Comparison of ENCODE assay signal across 14 cellular contexts in the genomic region with DNA sequence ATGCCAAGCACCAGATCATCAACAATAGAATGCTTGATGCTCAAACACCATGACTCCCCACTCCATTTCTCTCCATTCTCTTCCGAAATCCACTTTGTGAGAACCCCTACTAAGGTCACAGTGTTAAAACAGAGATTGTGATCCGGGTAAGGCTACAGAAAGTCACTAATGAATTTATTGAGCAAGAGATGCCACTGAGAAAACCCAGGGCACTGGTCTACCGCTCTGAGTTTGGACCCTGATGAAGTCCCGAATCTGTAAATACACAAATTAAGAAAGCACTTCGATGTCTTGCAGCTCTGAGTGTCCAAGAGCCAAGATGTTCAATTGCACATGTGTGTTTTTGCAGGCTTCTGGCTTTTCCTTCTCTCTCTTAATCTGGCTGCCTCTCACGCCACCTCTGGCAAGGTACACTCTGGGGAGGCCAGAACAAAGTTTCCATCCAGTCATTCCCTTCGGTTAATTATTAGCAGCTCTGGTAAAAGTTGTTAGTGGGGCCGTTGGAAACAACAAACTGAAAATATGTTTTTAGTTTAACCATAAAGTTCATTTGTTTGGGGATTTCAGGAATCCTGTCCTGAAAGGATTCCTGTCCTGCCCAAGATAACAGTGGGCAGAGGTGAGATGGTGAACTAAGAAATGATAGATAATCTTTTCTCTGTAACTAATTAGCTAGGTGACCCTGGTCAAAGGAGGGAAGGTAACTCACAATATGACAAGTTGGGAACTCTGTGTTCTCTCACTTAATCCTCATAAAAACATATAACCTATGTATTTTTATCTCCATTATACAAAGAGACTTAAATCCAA.
DNase-seq lines count a peak whose midpoint lies in the region; ATAC-seq and TF ChIP-seq lines count a peak whose summit lies in the region.
"Had no signal": no experiment of that assay in that cellular context is flagged by ENCODE, and none has a peak within 500 bp of the region (broad histone marks: within the 10 kb centered on the region; RNA-seq: fewer than 3 reads in every experiment).

No MANE protein-coding gene starts in this region.

- POLR2A ChIA-PET in RWPE1 (lab: Yijun Ruan, JAX; ENCODE audit: low non-redundant PET) = no interaction called here

- H3K4me2 ChIP-seq in osteoblast (ENCODE audit: insufficient read depth, low read length) = no peak overlapping the region

- H3K9me3 ChIP-seq in breast epithelium (no peaks in the 10 kb centered on the region), osteoblast (ENCODE audit: low read depth, low read length) (no peaks in the 10 kb centered on the region)

- no peaks in the 10 kb centered on the region for H4K20me1 ChIP-seq in osteoblast (ENCODE audit: insufficient read depth, low read length)

- no peak for DNase-seq in breast epithelium (ENCODE audit: low spot score in 2 of 2)
- DNase-seq in osteoblast (ENCODE audit: insufficient read length, low spot score, missing footprints) = no peak
- DNase-seq in NCI-H1436 treated with DMSO at 0.1 percent for 48 hours (lab: John Stamatoyannopoulos, UW) = no peak
- DNase-seq in head of caudate nucleus = no peak
- no peak for DNase-seq in RWPE1 (ENCODE audit: low spot score)
- no peak for DNase-seq in OCI-M1 (lab: John Stamatoyannopoulos, UW)
- DNase-seq: activated CD4-positive, alpha-beta T cell treated with anti-CD3 and anti-CD28 coated beads, Interleukin-2, amount 10 ng/mL, durations not matched to agents 7 days and 5 days; C1 segment of cervical spinal cord; dorsolateral prefrontal cortex; H9; SHP77 treated with DMSO at 0.1 percent for 48 hours had no signal

- H3K4me1 ChIP-seq in breast epithelium (no peaks in the 10 kb centered on the region), osteoblast (ENCODE audit: insufficient read depth, low read length) (peaks cover 12% of the 10 kb centered on the region)

- ATAC-seq in GM18508 (IDR thresholded peaks at IDR 0.05; ENCODE audit: insufficient read depth, unreplicated experiment) (peak; percentile 49), HG02943 (IDR thresholded peaks at IDR 0.05; ENCODE audit: low read depth, unreplicated experiment) (peak; percentile 60)

- TF ChIP-seq POLR2A in breast epithelium (IDR thresholded peaks at IDR 0.05) = no peak

- no peaks in the 10 kb centered on the region for H3K36me3 ChIP-seq in breast epithelium
- no peaks in the 10 kb centered on the region for H3K36me3 ChIP-seq in osteoblast (ENCODE audit: insufficient read depth, low read length)

- no peaks in the 10 kb centered on the region for H3K79me2 ChIP-seq in osteoblast (ENCODE audit: insufficient read depth, low read length)
- H3K79me2 ChIP-seq: parathyroid adenoma had no signal

- H3K27me3 ChIP-seq in breast epithelium (no peaks in the 10 kb centered on the region), osteoblast (ENCODE audit: insufficient read depth, low read length) (no peaks in the 10 kb centered on the region)
- H3K27me3 ChIP-seq: dorsolateral prefrontal cortex had no signal

- intact Hi-C loops in breast epithelium (cut with DNase I; ENCODE audit: low total_unique reads) (no loop called here), head of caudate nucleus (cut with DNase I) (no loop called here)

- CTCF ChIA-PET in RWPE1 (lab: Yijun Ruan, JAX) = no interaction called here

- TF ChIP-seq CTCF in breast epithelium (IDR thresholded peaks at IDR 0.05) (no peak), osteoblast (IDR thresholded peaks at IDR 0.05; ENCODE audit: extremely low read depth, low read depth, low read length) (no peak), RWPE1 (conservative IDR thresholded peaks at IDR 0.05; ENCODE audit: low read depth) (no peak)

- H3K27ac ChIP-seq in breast epithelium = peak overlapping the region; percentile 3 to 49
- H3K27ac ChIP-seq in osteoblast (ENCODE audit: low read depth, low read length) = no peak overlapping the region
- no peak overlapping the region for H3K27ac ChIP-seq in RWPE1
- H3K27ac ChIP-seq: dorsolateral prefrontal cortex, parathyroid adenoma had no signal

- peak overlapping the region; percentile 20 for H2AFZ ChIP-seq in osteoblast (ENCODE audit: low read length)
- H2AFZ ChIP-seq: parathyroid adenoma had no signal

- H3K4me3 ChIP-seq in breast epithelium (no peak overlapping the region), osteoblast (ENCODE audit: insufficient read depth, low read length) (no peak overlapping the region)
- H3K4me3 ChIP-seq: dorsolateral prefrontal cortex had no signal

Comparison
In these comparisons a context has a peak if more than half of its experiments do, and no peak if none do; other contexts are left out.
1. H3K27ac ChIP-seq: peak in breast epithelium (2 of 2); none in osteoblast (single experiment) and RWPE1 (single experiment).